ENCODE assay signal across 2 cellular contexts in genomic region chr12:125029756-125030358, GRCh38.
TF ChIP-seq lines count a peak whose summit lies in the region.

No MANE protein-coding gene starts in this region.

TF ChIP-seq in IMR-90, 13 proteins besides CTCF, POLR2A, EP300 and RAD21:
- no peak for TF ChIP-seq SMC3 (IDR thresholded peaks at IDR 0.05; ENCODE audit: low read depth, low read length)
- TF ChIP-seq MXI1 (IDR thresholded peaks at IDR 0.05; ENCODE audit: borderline replicate concordance, low read depth, low read length) = no peak
- no peak for TF ChIP-seq ELK1 (IDR thresholded peaks at IDR 0.05; ENCODE audit: borderline replicate concordance, low read depth, low read length)
- no peak for TF ChIP-seq CEBPB (IDR thresholded peaks at IDR 0.05; ENCODE audit: low read depth, low read length)
- no peak for TF ChIP-seq RCOR1 (IDR thresholded peaks at IDR 0.05; ENCODE audit: insufficient replicate concordance, low read length)
- no peak for TF ChIP-seq BHLHE40 (IDR thresholded peaks at IDR 0.05; ENCODE audit: low read depth, low read length)
- TF ChIP-seq NFE2L2 (IDR thresholded peaks at IDR 0.05; ENCODE audit: low read depth, low read length) = no peak
- TF ChIP-seq FOS (IDR thresholded peaks at IDR 0.05; ENCODE audit: low read depth, low read length) = no peak
- TF ChIP-seq MAZ (IDR thresholded peaks at IDR 0.05; ENCODE audit: borderline replicate concordance, low read depth, low read length) = no peak
- TF ChIP-seq RFX5 (IDR thresholded peaks at IDR 0.05; ENCODE audit: low read depth, low read length) = no peak
TF ChIP-seq in IMR-90: peak in this region for 0.

TF ChIP-seq in neural cell, 6 proteins besides CTCF, POLR2A, EP300 and RAD21:
- TF ChIP-seq POLR2AphosphoS5 (IDR thresholded peaks at IDR 0.05) (peak; percentile 45), MXI1 (conservative IDR thresholded peaks at IDR 0.05; ENCODE audit: poor library complexity, severe bottlenecking) (no peak), TAF1 (IDR thresholded peaks at IDR 0.05; ENCODE audit: low read depth) (no peak), REST (IDR thresholded peaks at IDR 0.05; ENCODE audit: borderline replicate concordance) (no peak), EZH2 (IDR thresholded peaks at IDR 0.05; ENCODE audit: borderline replicate concordance, insufficient read depth, low read length, poor library complexity, severe bottlenecking) (no peak)
